ENCODE assay signal across 8 cellular contexts in genomic region chr10:103584216-103585010, GRCh38.
A peak's percentile ranks its signal among the peaks of the same experiment; 100 is the strongest.
DNase-seq lines count a peak whose midpoint lies in the region; ATAC-seq and TF ChIP-seq lines count a peak whose summit lies in the region.

No MANE protein-coding gene starts in this region.

- no peaks in the 10 kb centered on the region for H3K9me3 Mint-ChIP-seq in natural killer cell

- peak; percentile 70 to 84 (median 83) for ATAC-seq in natural killer cell
- no peak for ATAC-seq in thoracic aorta (ENCODE audit: insufficient number of reproducible peaks, low FRiP score, low read depth)

- no peaks in the 10 kb centered on the region for H3K36me3 ChIP-seq in thoracic aorta

- DNase-seq in ELF-1 (ENCODE audit: low read depth, low spot score) (peak; percentile 56), T-helper 22 cell (ENCODE audit: low read depth) (peak; percentile 54), natural killer cell (peak; percentile 50), thoracic aorta (ENCODE audit: low spot score) (no peak), GDM1 (lab: John Stamatoyannopoulos, UW) (no peak), DMS53 treated with DMSO at 0.1 percent for 48 hours (lab: John Stamatoyannopoulos, UW; ENCODE audit: unreplicated experiment) (no peak), NCI-H1417 (lab: John Stamatoyannopoulos, UW) (no peak)
- DNase-seq in central memory CD4-positive, alpha-beta T cell: peak; percentile 61

- peaks cover 5 to 6% of the 10 kb centered on the region in 2 donors for H3K4me1 Mint-ChIP-seq in natural killer cell

- H3K27ac ChIP-seq in thoracic aorta: no peak overlapping the region

- no peaks in the 10 kb centered on the region for H3K9me3 ChIP-seq in thoracic aorta

- H3K27me3 ChIP-seq in thoracic aorta (replicated peaks; ENCODE audit: insufficient read depth): no peaks in the 10 kb centered on the region

- H3K36me3 Mint-ChIP-seq in natural killer cell: no peaks in the 10 kb centered on the region

- intact Hi-C loops in natural killer cell (cut with micrococcal nuclease): no loop called here

- peak overlapping the region; percentile 93 for H3K4me3 Mint-ChIP-seq in natural killer cell

- H3K4me1 ChIP-seq in thoracic aorta (ENCODE audit: control insufficient read depth in 1 of 2, low read depth in 2 of 2): no peaks in the 10 kb centered on the region

- H3K4me3 ChIP-seq in thoracic aorta: peak overlapping the region; percentile 52

- peak overlapping the region; percentile 73 to 80 for H3K27ac Mint-ChIP-seq in natural killer cell

- TF ChIP-seq CTCF in natural killer cell (IDR thresholded peaks at IDR 0.05) (no peak), thoracic aorta (IDR thresholded peaks at IDR 0.05) (no peak)

- H3K27me3 Mint-ChIP-seq in natural killer cell (ENCODE audit: low read depth in 2 of 2): peaks cover 0 to 5% of the 10 kb centered on the region in 2 donors

Comparison
In these comparisons a context has a peak if more than half of its experiments do, and no peak if none do; other contexts are left out.
1. DNase-seq: peak in ELF-1 (single experiment), T-helper 22 cell (single experiment), central memory CD4-positive, alpha-beta T cell (single experiment) and natural killer cell (single experiment); none in thoracic aorta (single experiment), GDM1 (single experiment), DMS53 treated with DMSO at 0.1 percent for 48 hours (single experiment) and NCI-H1417 (0 of 3).